In the genomic region with DNA sequence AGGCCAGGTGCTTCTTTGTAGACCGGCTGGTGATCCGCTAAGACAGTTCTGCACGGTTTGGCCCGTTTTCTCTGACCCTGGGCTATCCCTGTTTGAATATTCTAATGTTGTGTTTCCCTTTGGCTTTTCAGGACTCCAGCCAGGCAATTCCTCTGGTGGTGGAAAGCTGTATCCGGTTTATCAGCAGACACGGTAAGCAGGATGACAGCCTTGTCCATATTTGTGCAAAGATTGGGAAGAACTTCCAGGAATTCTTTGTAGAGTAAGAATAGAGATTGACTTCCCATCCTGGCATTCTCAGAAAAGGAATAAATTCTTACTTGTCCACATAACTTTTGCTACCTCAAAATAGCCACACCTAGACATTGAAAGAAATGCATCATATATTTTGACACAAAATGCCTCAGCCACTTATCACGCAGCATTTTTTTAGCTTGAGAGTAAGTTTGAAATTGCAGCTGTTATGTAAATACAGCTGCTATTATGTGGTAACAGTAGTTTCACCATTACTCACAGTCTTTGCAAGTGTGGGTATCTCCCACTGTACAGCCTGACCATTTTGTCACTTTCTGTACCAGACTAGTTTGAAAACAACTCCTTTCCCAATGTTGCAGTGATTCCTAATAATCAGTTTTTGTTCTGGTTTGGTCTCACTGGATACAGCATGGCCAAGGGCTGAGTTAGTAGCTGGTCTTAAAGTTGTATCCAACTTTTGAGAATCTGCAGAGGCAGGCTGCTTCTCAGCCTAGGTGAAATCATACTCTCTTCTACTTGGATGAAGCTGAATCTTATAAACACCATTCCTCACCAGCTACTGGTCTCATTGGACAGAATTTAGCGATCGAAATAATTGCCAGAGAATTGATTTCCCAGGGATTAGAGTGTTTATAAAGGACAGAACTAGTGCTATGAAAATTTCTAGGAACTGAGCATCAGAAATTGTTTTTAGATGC, we compare ENCODE assay signal across 8 cellular contexts. TPM values are rescaled to one million over a fixed set of nuclear protein-coding genes. Genes with fewer than 3 reads are reported as not detected.
DNase-seq lines count a peak whose midpoint lies in the region; ATAC-seq and TF ChIP-seq lines count a peak whose summit lies in the region.

No MANE protein-coding gene starts in this region.

- no peak overlapping the region for H3K4me3 ChIP-seq in aorta (ENCODE audit: low read length in 2 of 2)

- H3K27ac ChIP-seq in aorta (ENCODE audit: low read depth in 1 of 2, low read length in 2 of 2): no peak overlapping the region

- intact Hi-C loops in aorta (cut with DNase I): no loop called here

- ATAC-seq in GM21515 (IDR thresholded peaks at IDR 0.05; ENCODE audit: unreplicated experiment): peak; percentile 96
- no peak for ATAC-seq in aorta (ENCODE audit: low FRiP score)

- WGBS in aorta, 2 donors: 69 to 75% methylated on average over 9 of the region's 9 CpGs

- H3K4me1 ChIP-seq in aorta (ENCODE audit: control insufficient read depth in 1 of 2, insufficient read depth in 2 of 2, low read length in 2 of 2): no peaks in the 10 kb centered on the region

- in situ Hi-C loops in GM13976 (cut with MboI; ENCODE audit: low sequenced_read_pairs, unreplicated experiment): no loop called here

- TF ChIP-seq CTCF in GM13976 (IDR thresholded peaks at IDR 0.05; ENCODE audit: borderline replicate concordance, control extremely low read depth, extremely low read depth, insufficient read depth, missing control alignments): no peak

- H3K36me3 ChIP-seq in aorta (ENCODE audit: control insufficient read depth in 1 of 2, insufficient read depth in 2 of 2, low read length in 1 of 2): peaks cover 3 to 9% of the 10 kb centered on the region in 2 donors

- no peaks in the 10 kb centered on the region for H3K27me3 ChIP-seq in aorta (ENCODE audit: control insufficient read depth in 1 of 2, insufficient read depth in 2 of 2, low read length in 1 of 2)

- H3K9me3 ChIP-seq in aorta (ENCODE audit: control insufficient read depth, low read length): no peaks in the 10 kb centered on the region

- DNase-seq in GM13976 (ENCODE audit: low spot score): peak; percentile 68
- peak; percentile 32 for DNase-seq in HT1080 (ENCODE audit: low read depth)
- DNase-seq in hepatic stellate cell (ENCODE audit: low spot score): peak; percentile 60
- no peak for DNase-seq in stimulated activated CD4-positive, alpha-beta T cell treated with anti-CD3 and anti-CD28 coated beads, Interleukin-2, amount 100 ng/mL, for 24 hours
- no peak for DNase-seq in T-helper 9 cell
- DNase-seq in C1 segment of cervical spinal cord (lab: John Stamatoyannopoulos, UW): no peak
- DNase-seq in aorta: no peak

RNA-seq across cellular contexts. Expression of a gene that starts 40.0 kb away (rescaled TPM):
- 13.8 and 14.3 TPM in 2 replicates for total RNA-seq in HT1080 (2014; rRNA removed; shearing (Covaris generic))
- 8.4 and 8.7 TPM in 2 replicates for polyA plus RNA-seq in HT1080 (2015; cell fraction: cytosol; rRNA removed)
- polyA plus RNA-seq in HT1080 (2015; cell fraction: nucleus; rRNA removed): 16.1 and 18.6 TPM in 2 replicates
- total RNA-seq in aorta: 10 to 100 TPM in 1 of 2 donors, 1 to 10 TPM in 1; 5.9 to 10.3 TPM
- 1 to 10 TPM; 4.3 to 4.5 TPM for polyA plus RNA-seq in aorta

Comparison
In these comparisons a context has a peak if more than half of its experiments do, and no peak if none do; other contexts are left out.
1. DNase-seq: peak in GM13976 (single experiment), HT1080 (single experiment) and hepatic stellate cell (single experiment); none in stimulated activated CD4-positive, alpha-beta T cell treated with anti-CD3 and anti-CD28 coated beads, Interleukin-2, amount 100 ng/mL, for 24 hours (0 of 2), T-helper 9 cell (single experiment), C1 segment of cervical spinal cord (0 of 14) and aorta (0 of 2).